Comparison of ENCODE assay signal across 8 cellular contexts in the genomic region with DNA sequence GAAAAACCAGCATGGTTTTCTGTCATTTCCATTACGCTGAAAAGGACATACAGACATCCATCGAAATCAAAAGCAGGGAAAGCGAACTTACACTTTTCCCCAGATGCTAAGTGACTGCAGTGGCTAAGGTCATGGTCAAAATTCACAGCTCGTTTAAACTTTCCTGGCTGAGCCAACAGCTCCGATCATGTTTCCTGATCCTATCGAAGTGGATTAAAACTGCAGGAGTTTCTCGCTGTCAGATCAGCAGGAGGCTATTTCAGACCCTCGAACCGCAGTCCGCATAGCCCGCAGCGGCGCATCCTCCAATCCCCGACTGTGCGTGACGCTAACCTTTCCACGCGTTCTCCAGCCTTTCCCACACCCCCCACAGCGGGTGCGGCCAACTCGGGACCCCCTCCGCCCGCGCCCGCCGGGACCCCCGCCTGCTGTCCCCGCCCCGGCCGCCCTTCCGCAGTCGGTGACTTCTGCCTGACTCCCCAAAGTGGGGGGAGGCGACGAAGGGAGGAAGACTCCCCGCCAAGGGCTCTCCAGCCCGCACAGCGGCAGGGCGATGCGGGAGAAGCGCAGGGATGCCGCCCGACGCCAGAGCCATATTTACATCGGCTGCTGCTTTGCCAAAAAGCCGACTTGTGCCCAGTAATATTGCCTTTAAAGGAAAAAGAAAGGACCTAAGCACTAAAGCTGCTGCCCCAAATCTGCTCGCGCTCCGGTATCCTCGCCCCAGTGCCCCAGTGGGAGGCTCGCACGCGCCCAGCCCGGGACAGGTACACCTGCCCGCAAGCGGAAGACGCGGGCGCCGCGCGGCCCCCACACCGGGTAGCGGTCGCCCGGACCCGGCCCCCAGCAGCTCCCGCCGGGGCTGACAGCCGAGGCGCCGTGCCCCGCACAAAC. TPM values are rescaled to one million over a fixed set of nuclear protein-coding genes. Genes with fewer than 3 reads are reported as not detected.
DNase-seq lines count a peak whose midpoint lies in the region; ATAC-seq, FAIRE-seq and TF ChIP-seq lines count a peak whose summit lies in the region.

No MANE protein-coding gene starts in this region.

- peaks cover 2 to 5% of the 10 kb centered on the region in 2 donors for H3K36me3 Mint-ChIP-seq in CD14-positive monocyte
- H3K36me3 Mint-ChIP-seq in activated CD8-positive, alpha-beta T cell treated with anti-CD3 and anti-CD28 coated beads for 36 hours (ENCODE audit: low read depth) = peaks cover 21% of the 10 kb centered on the region

- H3K9ac ChIP-seq in KMS-11 = peak overlapping the region; percentile 71
- peak overlapping the region; percentile 59 for H3K9ac ChIP-seq in endothelial cell of umbilical vein (replicated peaks; ENCODE audit: extremely low read depth, insufficient read depth, low read length)

- H3K9me3 ChIP-seq in endothelial cell of umbilical vein (replicated peaks; ENCODE audit: control insufficient read depth, insufficient read depth, low read length) (no peaks in the 10 kb centered on the region), muscle layer of duodenum (ENCODE audit: control insufficient read depth in 1 of 2, low read length in 2 of 2) (no peaks in the 10 kb centered on the region), thoracic aorta (no peaks in the 10 kb centered on the region)

- TF ChIP-seq POLR2A in endothelial cell of umbilical vein (IDR thresholded peaks at IDR 0.05; ENCODE audit: low read depth, low read length) = no peak

- H3K4me3 Mint-ChIP-seq in CD14-positive monocyte = peak overlapping the region; percentile 93 to 95
- peak overlapping the region; percentile 92 for H3K4me3 Mint-ChIP-seq in activated CD8-positive, alpha-beta T cell treated with anti-CD3 and anti-CD28 coated beads for 36 hours

- peaks cover 58% of the 10 kb centered on the region for H3K79me2 ChIP-seq in KMS-11 (ENCODE audit: insufficient read depth, low read depth)
- peaks cover 52% of the 10 kb centered on the region for H3K79me2 ChIP-seq in endothelial cell of umbilical vein (ENCODE audit: control insufficient read depth, insufficient read depth, low read length)

- H4K20me1 ChIP-seq in KMS-11 (ENCODE audit: insufficient read depth) (peaks cover 36% of the 10 kb centered on the region), endothelial cell of umbilical vein (replicated peaks; ENCODE audit: control insufficient read depth, extremely low read depth, insufficient read depth, low read length) (peaks cover 5% of the 10 kb centered on the region)

- H3K4me3 ChIP-seq in KMS-11 (IDR thresholded peaks at IDR 0.05; ENCODE audit: insufficient read depth, low read depth, low read length) = no peak overlapping the region
- peak overlapping the region; percentile 89 to 100 (median 89) for H3K4me3 ChIP-seq in endothelial cell of umbilical vein (replicated peaks in 1 of 3; ENCODE audit: insufficient read depth in 1 of 3, low read depth in 1 of 3, low read length in 3 of 3)
- peak overlapping the region; percentile 70 to 96 for H3K4me3 ChIP-seq in muscle layer of duodenum (ENCODE audit: low read depth in 1 of 2, low read length in 2 of 2)
- H3K4me3 ChIP-seq in thoracic aorta = peak overlapping the region; percentile 99

- DNase-seq in CD14-positive monocyte (ENCODE audit: low spot score) (peak; percentile 51), GM20000 (ENCODE audit: low spot score) (peak; percentile 59), endothelial cell of umbilical vein (ENCODE audit: low read depth, low spot score) (peak; percentile 52), thoracic aorta (ENCODE audit: low spot score) (no peak), SHP77 treated with DMSO at 0.1 percent for 48 hours (lab: John Stamatoyannopoulos, UW) (no peak)
- peak; percentile 50 for DNase-seq in activated CD8-positive, alpha-beta T cell treated with anti-CD3 and anti-CD28 coated beads for 36 hours

- peak; percentile 19 for ATAC-seq in activated CD8-positive, alpha-beta T cell treated with anti-CD3 and anti-CD28 coated beads for 36 hours
- ATAC-seq in thoracic aorta (ENCODE audit: insufficient number of reproducible peaks, low FRiP score, low read depth) = no peak

- peaks cover 0 to 3% (median 2%) of the 10 kb centered on the region in 3 donors for H3K27me3 Mint-ChIP-seq in CD14-positive monocyte (ENCODE audit: low read depth in 3 of 3)
- no peaks in the 10 kb centered on the region for H3K27me3 Mint-ChIP-seq in activated CD8-positive, alpha-beta T cell treated with anti-CD3 and anti-CD28 coated beads for 36 hours

- TF ChIP-seq CTCF in CD14-positive monocyte (IDR thresholded peaks at IDR 0.05) (no peak), GM20000 (IDR thresholded peaks at IDR 0.05; ENCODE audit: extremely low read depth, missing control alignments) (no peak), KMS-11 (conservative IDR thresholded peaks at IDR 0.05; ENCODE audit: low read depth, low read length) (no peak), endothelial cell of umbilical vein (IDR thresholded peaks at IDR 0.05; ENCODE audit: extremely low read depth in 1 of 2, insufficient read depth in 1 of 2, low read depth in 1 of 2, low read length in 2 of 2) (no peak), thoracic aorta (IDR thresholded peaks at IDR 0.05) (no peak)
- no peak for TF ChIP-seq CTCF in activated CD8-positive, alpha-beta T cell treated with anti-CD3 and anti-CD28 coated beads for 36 hours (IDR thresholded peaks at IDR 0.05)

- H3K4me2 ChIP-seq in KMS-11 (peak overlapping the region; percentile 86), endothelial cell of umbilical vein (ENCODE audit: insufficient read depth, low read length) (peak overlapping the region; percentile 97)

- H3K9me3 Mint-ChIP-seq in CD14-positive monocyte = peaks cover 0 to 4% (median 0%) of the 10 kb centered on the region in 7 donors
- no peaks in the 10 kb centered on the region for H3K9me3 Mint-ChIP-seq in activated CD8-positive, alpha-beta T cell treated with anti-CD3 and anti-CD28 coated beads for 36 hours

- CTCF ChIA-PET in activated CD8-positive, alpha-beta T cell treated with anti-CD3 and anti-CD28 coated beads for 36 hours (lab: Charles Lee) = interaction anchor here (0.8 to 3.8 kb wide), 9 partner anchors 12 to 139 kb away, joined by 3 to 15 read pairs (median 4); no protein-coding TSS in a partner anchor
- CTCF ChIA-PET in endothelial cell of umbilical vein (lab: Charles Lee) = interaction anchor here (1.0 to 2.7 kb wide), 8 partner anchors 9 to 275 kb away, joined by 3 to 15 read pairs (median 3); no protein-coding TSS in a partner anchor

- H3K4me1 ChIP-seq in KMS-11 (ENCODE audit: low read depth, poor library complexity, severe bottlenecking) = peaks cover 39% of the 10 kb centered on the region
- H3K4me1 ChIP-seq in endothelial cell of umbilical vein (ENCODE audit: control insufficient read depth, extremely low read depth, insufficient read depth, low read length) = peaks cover 17% of the 10 kb centered on the region
- H3K4me1 ChIP-seq in muscle layer of duodenum (ENCODE audit: control insufficient read depth in 1 of 2, insufficient read depth in 2 of 2, low read length in 2 of 2) = peaks cover 10 to 21% of the 10 kb centered on the region in 2 donors
- peaks cover 23 to 37% of the 10 kb centered on the region in 2 donors for H3K4me1 ChIP-seq in thoracic aorta (ENCODE audit: control insufficient read depth in 1 of 2, low read depth in 2 of 2)

- H3K27ac ChIP-seq in KMS-11 (peak overlapping the region; percentile 56; the same call in 1 of the 2 replicates), endothelial cell of umbilical vein (ENCODE audit: insufficient read depth, low read depth, low read length) (no peak overlapping the region), muscle layer of duodenum (ENCODE audit: low read length) (peak overlapping the region; percentile 53), thoracic aorta (peak overlapping the region; percentile 86 to 90)

- peak overlapping the region; percentile 38 to 91 (median 85) for H3K27ac Mint-ChIP-seq in CD14-positive monocyte
- H3K27ac Mint-ChIP-seq in activated CD8-positive, alpha-beta T cell treated with anti-CD3 and anti-CD28 coated beads for 36 hours = peak overlapping the region; percentile 90

- dilution Hi-C loops in endothelial cell of umbilical vein (cut with MboI; ENCODE audit: extremely low pct_ligation_motif_present, low sequenced_read_pairs) = no loop called here

- POLR2A ChIA-PET in activated CD8-positive, alpha-beta T cell treated with anti-CD3 and anti-CD28 coated beads for 36 hours (lab: Charles Lee) = interaction anchor here (0.6 to 4.2 kb wide), 25 partner anchors 9 to 159 kb away, joined by 3 to 40 read pairs (median 5); no protein-coding TSS in a partner anchor
- POLR2A ChIA-PET in endothelial cell of umbilical vein (lab: Charles Lee) = no interaction called here

- H3K4me1 Mint-ChIP-seq in CD14-positive monocyte = peaks cover 45% of the 10 kb centered on the region
- H3K4me1 Mint-ChIP-seq in activated CD8-positive, alpha-beta T cell treated with anti-CD3 and anti-CD28 coated beads for 36 hours (ENCODE audit: low read depth) = peaks cover 38% of the 10 kb centered on the region

- peak; percentile 88 for FAIRE-seq in endothelial cell of umbilical vein (lab: Jason Lieb, UNC)

- intact Hi-C loops in CD14-positive monocyte (cut with micrococcal nuclease) (loop anchor here (5.0 to 10.0 kb wide), 2 partner anchors 106 to 108 kb away; no protein-coding TSS in a partner anchor), endothelial cell of umbilical vein (cut with micrococcal nuclease) (loop anchor here (1.0 to 10.0 kb wide), 8 partner anchors 112 to 711 kb away; a partner anchor contains a TSS)
- intact Hi-C loops in activated CD8-positive, alpha-beta T cell treated with anti-CD3 and anti-CD28 coated beads for 36 hours (cut with micrococcal nuclease) = loop anchor here (5.0 to 10.0 kb wide), 4 partner anchors 46 to 272 kb away; no protein-coding TSS in a partner anchor

- BruUV-seq in endothelial cell of umbilical vein (replicated peaks; lab: Mats Ljungman, UMichigan) = no TSS peak

- H3K9me1 ChIP-seq in endothelial cell of umbilical vein (replicated peaks; ENCODE audit: control insufficient read depth, extremely low read depth, insufficient read depth, low read length) = no peaks in the 10 kb centered on the region

- H2AFZ ChIP-seq in KMS-11 (ENCODE audit: low read depth) = peak overlapping the region; percentile 67
- H2AFZ ChIP-seq in endothelial cell of umbilical vein (ENCODE audit: low read depth, low read length) = peak overlapping the region; percentile 97

- no peaks in the 10 kb centered on the region for H3K27me3 ChIP-seq in KMS-11 (ENCODE audit: insufficient read depth, low read depth)
- no peaks in the 10 kb centered on the region for H3K27me3 ChIP-seq in endothelial cell of umbilical vein (ENCODE audit: control insufficient read depth in 2 of 2, insufficient read depth in 2 of 2, low read length in 2 of 2)
- H3K27me3 ChIP-seq in muscle layer of duodenum (ENCODE audit: low read depth, low read length) = no peaks in the 10 kb centered on the region
- H3K27me3 ChIP-seq in thoracic aorta (replicated peaks; ENCODE audit: insufficient read depth) = no peaks in the 10 kb centered on the region

- H3K36me3 ChIP-seq in KMS-11 (ENCODE audit: insufficient read depth) = no peaks in the 10 kb centered on the region
- no peaks in the 10 kb centered on the region for H3K36me3 ChIP-seq in endothelial cell of umbilical vein (ENCODE audit: control insufficient read depth in 2 of 2, extremely low read depth in 1 of 2, insufficient read depth in 2 of 2, low read length in 2 of 2)
- H3K36me3 ChIP-seq in muscle layer of duodenum (ENCODE audit: control insufficient read depth in 1 of 2, insufficient read depth in 2 of 2, low read length in 2 of 2) = no peaks in the 10 kb centered on the region
- H3K36me3 ChIP-seq in thoracic aorta = no peaks in the 10 kb centered on the region

RNA-seq across cellular contexts. Expression of a gene that starts 1.2 kb away (rescaled TPM):
- polyA plus RNA-seq in CD14-positive monocyte (10 to 100 TPM in 1 of 2 donors, 1 to 10 TPM in 1; 9.7 to 16.6 TPM), endothelial cell of umbilical vein (10.3 and 11.8 TPM in 2 replicates)
- total RNA-seq in activated CD8-positive, alpha-beta T cell treated with anti-CD3 and anti-CD28 coated beads for 36 hours = 100 to 1,000 TPM; 108 to 115 TPM
- total RNA-seq in endothelial cell of umbilical vein (32.6 and 35.4 TPM in 2 replicates), thoracic aorta (10 to 100 TPM; 42.6 to 58.6 TPM)
- 12.5 and 12.8 TPM in 2 replicates for polyA plus RNA-seq in endothelial cell of umbilical vein (2011; cell fraction: cytosol; rRNA removed)
- polyA plus RNA-seq in endothelial cell of umbilical vein (2011; cell fraction: nucleus; rRNA removed) = 10.8 and 13.0 TPM in 2 replicates
- polyA plus RNA-seq in endothelial cell of umbilical vein (2012) = 21.8 and 24.4 TPM in 2 replicates
- 25.4 and 36.8 TPM in 2 replicates for polyA minus RNA-seq in endothelial cell of umbilical vein
- 6.3 TPM for polyA minus RNA-seq in endothelial cell of umbilical vein (2011; cell fraction: cytosol; rRNA and poly(A)+ RNA removed)
- 21.9 and 30.8 TPM in 2 replicates for polyA minus RNA-seq in endothelial cell of umbilical vein (2011; cell fraction: nucleus; rRNA and poly(A)+ RNA removed)

Comparison
In these comparisons a context has a peak if more than half of its experiments do, and no peak if none do; other contexts are left out.
1. DNase-seq: peak in CD14-positive monocyte (single experiment), GM20000 (single experiment), activated CD8-positive, alpha-beta T cell treated with anti-CD3 and anti-CD28 coated beads for 36 hours (single experiment) and endothelial cell of umbilical vein (single experiment); none in thoracic aorta (single experiment) and SHP77 treated with DMSO at 0.1 percent for 48 hours (single experiment).